ENCODE assay signal across 16 cellular contexts in the genomic region with DNA sequence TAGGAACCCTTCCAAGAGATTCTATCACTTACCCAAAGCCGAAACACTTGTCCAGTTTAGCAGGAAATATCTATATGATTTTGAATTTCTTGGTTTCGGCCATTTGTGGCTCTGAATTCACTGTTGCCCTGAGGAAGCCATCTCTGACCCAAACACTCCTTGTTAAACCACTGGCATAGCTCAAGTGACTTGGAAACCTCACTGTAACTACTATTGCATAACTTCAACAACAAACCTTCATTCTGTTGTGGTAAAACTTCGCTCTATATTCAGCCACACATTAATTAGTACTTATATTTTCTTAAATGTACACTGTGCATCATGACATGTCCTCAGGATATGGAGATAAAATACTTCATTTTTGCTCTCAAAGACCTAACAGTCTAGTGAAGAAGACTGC.
DNase-seq lines count a peak whose midpoint lies in the region; ATAC-seq and TF ChIP-seq lines count a peak whose summit lies in the region.
"Had no signal": no experiment of that assay in that cellular context is flagged by ENCODE, and none has a peak within 500 bp of the region (broad histone marks: within the 10 kb centered on the region; RNA-seq: fewer than 3 reads in every experiment).

No MANE protein-coding gene starts in this region.

- intact Hi-C loops in stomach (cut with DNase I; ENCODE audit: low total_unique reads) = no loop called here

- no peak overlapping the region for H4K91ac ChIP-seq in mesenchymal stem cell (ENCODE audit: low read length)

- no peak for TF ChIP-seq POLR2A in stomach (IDR thresholded peaks at IDR 0.05)

- H3K4me3 ChIP-seq in adipocyte (ENCODE audit: low read length) (no peak overlapping the region), stomach (no peak overlapping the region), mesenchymal stem cell (ENCODE audit: insufficient read depth in 1 of 2, low read depth in 1 of 2, low read length in 2 of 2) (no peak overlapping the region)
- H3K4me3 ChIP-seq: GM23338, PC-9 had no signal

- H3K27ac ChIP-seq in layer of hippocampus (ENCODE audit: low read depth, low read length) (peak overlapping the region; percentile 2), stomach (peak overlapping the region in 3 of 5 donors; percentile 38 to 61 (median 56)), mesenchymal stem cell (ENCODE audit: low read length, poor library complexity, severe bottlenecking) (no peak overlapping the region)
- H3K27ac ChIP-seq: PC-9 had no signal

- ATAC-seq in GM18873 (IDR thresholded peaks at IDR 0.05; ENCODE audit: low FRiP score, unreplicated experiment) = no peak
- ATAC-seq: GM23338, HCT116 had no signal

- no peak overlapping the region for H3K4me2 ChIP-seq in mesenchymal stem cell (ENCODE audit: low read length, poor library complexity, severe bottlenecking)
- H3K4me2 ChIP-seq: GM23338, PC-9 had no signal

- H3K14ac ChIP-seq in mesenchymal stem cell (ENCODE audit: low read length in 2 of 2) = no peak overlapping the region

- no peak overlapping the region for H2BK120ac ChIP-seq in mesenchymal stem cell (ENCODE audit: low read depth, low read length)

- H3K4me1 ChIP-seq in adipocyte (ENCODE audit: control insufficient read depth, insufficient read depth, low read length) = peaks cover 2% of the 10 kb centered on the region
- H3K4me1 ChIP-seq in stomach = peaks cover 0 to 12% (median 4%) of the 10 kb centered on the region in 4 donors
- H3K4me1 ChIP-seq in mesenchymal stem cell (ENCODE audit: control insufficient read depth, insufficient read depth, low read depth, low read length) = no peaks in the 10 kb centered on the region

- no peaks in the 10 kb centered on the region for H3K9me3 ChIP-seq in adipocyte (ENCODE audit: control insufficient read depth, low read length)
- no peaks in the 10 kb centered on the region for H3K9me3 ChIP-seq in stomach
- no peaks in the 10 kb centered on the region for H3K9me3 ChIP-seq in mesenchymal stem cell (ENCODE audit: control insufficient read depth, low read length)

- H2AFZ ChIP-seq in mesenchymal stem cell (ENCODE audit: low read depth, low read length) = no peak overlapping the region
- H2AFZ ChIP-seq: GM23338, PC-9 had no signal

- H2BK5ac ChIP-seq in mesenchymal stem cell (ENCODE audit: low read depth, low read length, poor library complexity, severe bottlenecking) = no peak overlapping the region

- no peak overlapping the region for H2BK12ac ChIP-seq in mesenchymal stem cell (ENCODE audit: low read length in 2 of 2)

- H3K18ac ChIP-seq in mesenchymal stem cell (ENCODE audit: low read depth in 1 of 2, low read length in 2 of 2) = no peak overlapping the region

- no peak overlapping the region for H2BK15ac ChIP-seq in mesenchymal stem cell (ENCODE audit: low read depth, poor library complexity, severe bottlenecking)

- H3K23ac ChIP-seq in mesenchymal stem cell (ENCODE audit: low read length in 2 of 2) = no peak overlapping the region

- DNase-seq in OCI-M1 (lab: John Stamatoyannopoulos, UW) (peak; percentile 23), adipocyte (ENCODE audit: low read depth) (peak; percentile 30), stomach (no peak), NCI-H1092 treated with DMSO at 0.1 percent for 48 hours (lab: John Stamatoyannopoulos, UW) (no peak), mesenchymal stem cell (no peak)
- DNase-seq: Calu3; CD4-positive, alpha-beta memory T cell; DMS53; NCI-H1436; NCI-H2029 treated with DMSO at 0.1 percent for 48 hours; NCI-H774; PC-9 had no signal

- H3K4ac ChIP-seq in mesenchymal stem cell (ENCODE audit: low read depth in 1 of 2, low read length in 2 of 2) = no peak overlapping the region

- H3K79me1 ChIP-seq in mesenchymal stem cell (replicated peaks; ENCODE audit: low read length, poor library complexity, severe bottlenecking) = no peaks in the 10 kb centered on the region

- TF ChIP-seq CTCF in stomach (IDR thresholded peaks at IDR 0.05) = no peak

- H3K9ac ChIP-seq in adipocyte (ENCODE audit: low read length) (no peak overlapping the region), mesenchymal stem cell (ENCODE audit: low read length) (no peak overlapping the region)

- no peak for TF ChIP-seq EP300 in stomach (IDR thresholded peaks at IDR 0.05)

- H3K27me3 ChIP-seq in adipocyte (replicated peaks; ENCODE audit: control insufficient read depth, insufficient read depth, low read length) = peaks cover 30% of the 10 kb centered on the region
- H3K27me3 ChIP-seq in layer of hippocampus (ENCODE audit: control insufficient read depth, insufficient read depth, low read length) = no peaks in the 10 kb centered on the region
- H3K27me3 ChIP-seq in stomach = no peaks in the 10 kb centered on the region
- H3K27me3 ChIP-seq in mesenchymal stem cell (ENCODE audit: control insufficient read depth in 1 of 2, insufficient read depth in 1 of 2, low read length in 2 of 2) = peaks cover 8 to 9% of the 10 kb centered on the region in 2 experiments

- H4K8ac ChIP-seq in mesenchymal stem cell (ENCODE audit: low read length) = no peak overlapping the region

- no peaks in the 10 kb centered on the region for H3K36me3 ChIP-seq in adipocyte (ENCODE audit: control insufficient read depth, insufficient read depth, low read length, severe bottlenecking)
- no peaks in the 10 kb centered on the region for H3K36me3 ChIP-seq in stomach
- H3K36me3 ChIP-seq in mesenchymal stem cell (ENCODE audit: control insufficient read depth in 1 of 2, insufficient read depth in 2 of 2, low read depth in 1 of 2, low read length in 2 of 2) = no peaks in the 10 kb centered on the region

- WGBS in stomach, 5 donors = 86 to 98% (median 90%) methylated on average over 3 of the region's 3 CpGs
- WGBS in mesenchymal stem cell = 93% methylated on average over 3 of the region's 3 CpGs

- no peak overlapping the region for H2AK5ac ChIP-seq in mesenchymal stem cell (ENCODE audit: low read length, severe bottlenecking)

Comparison
In these comparisons a context has a peak if more than half of its experiments do, and no peak if none do; other contexts are left out.
1. DNase-seq: peak in OCI-M1 (single experiment) and adipocyte (single experiment); none in stomach (single experiment), NCI-H1092 treated with DMSO at 0.1 percent for 48 hours (single experiment) and mesenchymal stem cell (single experiment).